In genomic region chr7:98514211-98515150, GRCh38 we compare ENCODE assay signal across 1 cellular context.
TF ChIP-seq lines count a peak whose summit lies in the region.

No MANE protein-coding gene starts in this region.

TF ChIP-seq in IMR-90, 13 proteins besides CTCF, POLR2A, EP300 and RAD21:
- no peak for TF ChIP-seq CEBPB (IDR thresholded peaks at IDR 0.05; ENCODE audit: low read depth, low read length)
- no peak for TF ChIP-seq MXI1 (IDR thresholded peaks at IDR 0.05; ENCODE audit: borderline replicate concordance, low read depth, low read length)
- TF ChIP-seq MAZ (IDR thresholded peaks at IDR 0.05; ENCODE audit: borderline replicate concordance, low read depth, low read length) = no peak
- TF ChIP-seq MAFK (IDR thresholded peaks at IDR 0.05; ENCODE audit: low read depth, low read length) = no peak
- no peak for TF ChIP-seq SMC3 (IDR thresholded peaks at IDR 0.05; ENCODE audit: low read depth, low read length)
- no peak for TF ChIP-seq BHLHE40 (IDR thresholded peaks at IDR 0.05; ENCODE audit: low read depth, low read length)
- TF ChIP-seq ELK1 (IDR thresholded peaks at IDR 0.05; ENCODE audit: borderline replicate concordance, low read depth, low read length) = no peak
- no peak for TF ChIP-seq USF2 (IDR thresholded peaks at IDR 0.05; ENCODE audit: low read depth, low read length)
- no peak for TF ChIP-seq RCOR1 (IDR thresholded peaks at IDR 0.05; ENCODE audit: insufficient replicate concordance, low read length)
- no peak for TF ChIP-seq NFE2L2 (IDR thresholded peaks at IDR 0.05; ENCODE audit: low read depth, low read length)
- no peak for TF ChIP-seq FOS (IDR thresholded peaks at IDR 0.05; ENCODE audit: low read depth, low read length)
- no peak for TF ChIP-seq CHD1 (IDR thresholded peaks at IDR 0.05; ENCODE audit: low read depth, low read length)
- no peak for TF ChIP-seq RFX5 (IDR thresholded peaks at IDR 0.05; ENCODE audit: low read depth, low read length)
